ENCODE assay signal across 21 cellular contexts in the genomic region with DNA sequence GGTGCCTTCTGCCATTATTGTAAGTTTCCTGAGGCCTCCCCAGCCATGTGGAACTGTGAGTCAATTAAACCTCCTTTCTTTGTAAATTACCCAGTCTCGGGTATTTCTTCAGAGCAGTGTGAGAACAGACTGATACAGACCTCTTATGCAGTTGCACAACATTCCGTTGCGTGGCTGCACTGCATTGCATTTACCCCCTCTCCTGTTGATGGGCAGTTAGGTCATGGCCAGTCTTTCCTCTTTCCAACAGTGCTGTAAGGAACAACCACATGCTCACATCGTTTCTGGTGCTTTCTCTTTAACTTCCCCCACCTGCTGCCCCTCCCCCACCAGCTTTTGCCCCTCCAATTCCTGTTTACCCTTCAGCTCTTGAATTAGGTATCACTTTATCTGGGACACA. TPM values are rescaled to one million over a fixed set of nuclear protein-coding genes. Genes with fewer than 3 reads are reported as not detected.
DNase-seq lines count a peak whose midpoint lies in the region; ATAC-seq, FAIRE-seq and TF ChIP-seq lines count a peak whose summit lies in the region.
"Had no signal": no experiment of that assay in that cellular context is flagged by ENCODE, and none has a peak within 500 bp of the region (broad histone marks: within the 10 kb centered on the region; RNA-seq: fewer than 3 reads in every experiment).

No MANE protein-coding gene starts in this region.

- H3K79me2 ChIP-seq in H1 (ENCODE audit: control insufficient read depth in 1 of 2, insufficient read depth in 2 of 2, low read length in 2 of 2): no peaks in the 10 kb centered on the region

- no peaks in the 10 kb centered on the region for H4K20me1 ChIP-seq in H1 (replicated peaks in 1 of 2; ENCODE audit: control insufficient read depth in 1 of 2, insufficient read depth in 2 of 2, low read length in 2 of 2)

- TF ChIP-seq EP300 in H1 (IDR thresholded peaks at IDR 0.05; ENCODE audit: borderline replicate concordance in 1 of 2, low read depth in 2 of 2, low read length in 2 of 2): no peak

- POLR2A ChIA-PET in H1 (lab: Charles Lee; ENCODE audit: partially characterized antibody): no interaction called here
- POLR2A ChIA-PET in CD4-positive, alpha-beta memory T cell (lab: Charles Lee; ENCODE audit: partially characterized antibody): no interaction called here

- H3K4me3 ChIP-seq in H1 (ENCODE audit: extremely low read depth in 1 of 4, insufficient read depth in 2 of 4, low read depth in 3 of 4, low read length in 4 of 4) (no peak overlapping the region), lung (no peak overlapping the region), colonic mucosa (no peak overlapping the region)
- no peak overlapping the region for H3K4me3 ChIP-seq in CD4-positive, alpha-beta memory T cell (ENCODE audit: low read length in 2 of 2)
- H3K4me3 ChIP-seq: mucosa of descending colon had no signal

- H3K27me3 Mint-ChIP-seq in CD14-positive monocyte (ENCODE audit: low read depth in 3 of 3): peaks cover 1 to 8% (median 2%) of the 10 kb centered on the region in 3 donors
- H3K27me3 Mint-ChIP-seq in activated CD4-positive, alpha-beta T cell treated with anti-CD3 and anti-CD28 coated beads, Interleukin-2, amount 10 ng/mL, durations not matched to agents 24 days and 14 days: peaks cover 14% of the 10 kb centered on the region
- H3K27me3 Mint-ChIP-seq in CD4-positive, alpha-beta memory T cell: peaks cover 0 to 1% of the 10 kb centered on the region in 2 donors
- H3K27me3 Mint-ChIP-seq: activated CD8-positive, alpha-beta T cell treated with anti-CD3 and anti-CD28 coated beads for 36 hours had no signal

- H3K9ac ChIP-seq in H1 (replicated peaks in 1 of 4; ENCODE audit: extremely low read depth in 1 of 4, low read depth in 3 of 4, low read length in 3 of 4): no peak overlapping the region
- H3K9ac ChIP-seq in colonic mucosa (ENCODE audit: low read depth in 2 of 2, low read length in 2 of 2): no peak overlapping the region

- H2BK15ac ChIP-seq in H1 (ENCODE audit: low read length): no peak overlapping the region

- H3K23me2 ChIP-seq in H1 (ENCODE audit: low read depth, low read length): no peaks in the 10 kb centered on the region

- no peak overlapping the region for H2BK5ac ChIP-seq in H1 (ENCODE audit: low read depth, low read length)

- no peak overlapping the region for H4K91ac ChIP-seq in H1 (replicated peaks; ENCODE audit: insufficient read length, low read length)

- peak overlapping the region in 1 of 2 donors; percentile 53 for H3K4me3 Mint-ChIP-seq in CD14-positive monocyte
- no peak overlapping the region for H3K4me3 Mint-ChIP-seq in activated CD4-positive, alpha-beta T cell treated with anti-CD3 and anti-CD28 coated beads, Interleukin-2, amount 10 ng/mL, durations not matched to agents 24 days and 14 days
- no peak overlapping the region for H3K4me3 Mint-ChIP-seq in stimulated activated effector memory CD8-positive, alpha-beta T cell treated with anti-CD3 and anti-CD28 coated beads, Interleukin-12 subunit alpha, Interleukin-12 subunit beta, amount 100 ng/mL, for 72 hours
- no peak overlapping the region for H3K4me3 Mint-ChIP-seq in CD4-positive, alpha-beta memory T cell
- H3K4me3 Mint-ChIP-seq: activated CD8-positive, alpha-beta T cell treated with anti-CD3 and anti-CD28 coated beads for 36 hours; activated naive CD8-positive, alpha-beta T cell treated with anti-CD3 and anti-CD28 coated beads, Interleukin-2, amount 50 U/mL, for 24 hours; activated T-helper 1 cell treated with anti-CD3 and anti-CD28 coated beads, Interleukin-12 subunit alpha, Interleukin-12 subunit beta, Interleukin-2, Interleukin-4 antibody, amounts not matched to agents 30 ng/mL and 10 ng/mL and 1 ng/mL, durations not matched to agents 14 hours and 24 hours and 36 hours had no signal

- no peak overlapping the region for H3K4ac ChIP-seq in H1 (replicated peaks; ENCODE audit: insufficient read length, low read depth, low read length)

- H2BK120ac ChIP-seq in H1 (replicated peaks; ENCODE audit: low read depth, low read length): no peak overlapping the region

- no peak for TF ChIP-seq RAD21 in H1 (IDR thresholded peaks at IDR 0.05 in 1 of 2, conservative IDR thresholded peaks at IDR 0.05 in 1 of 2; ENCODE audit: low read depth in 2 of 2, low read length in 2 of 2)

- H3K36me3 ChIP-seq in H1 (ENCODE audit: control insufficient read depth in 2 of 4, insufficient read depth in 4 of 4, low read length in 3 of 4): peaks cover 0 to 2% (median 0%) of the 10 kb centered on the region in 4 experiments; a peak in 1 of 8 replicates
- no peaks in the 10 kb centered on the region for H3K36me3 ChIP-seq in lung (ENCODE audit: control insufficient read depth in 2 of 2, insufficient read depth in 2 of 2, low read length in 2 of 2)
- no peaks in the 10 kb centered on the region for H3K36me3 ChIP-seq in CD4-positive, alpha-beta memory T cell (ENCODE audit: insufficient read depth, low read length)
- no peaks in the 10 kb centered on the region for H3K36me3 ChIP-seq in colonic mucosa

- no peak overlapping the region for H3K4me2 ChIP-seq in H1 (ENCODE audit: insufficient read depth in 1 of 2, low read depth in 2 of 2, low read length in 2 of 2)

- no peak for TF ChIP-seq CTCF in CD14-positive monocyte (IDR thresholded peaks at IDR 0.05)
- no peak for TF ChIP-seq CTCF in H1 (IDR thresholded peaks at IDR 0.05; ENCODE audit: control extremely low read depth in 1 of 3, insufficient read depth in 1 of 3, low read depth in 1 of 3, low read length in 3 of 3)
- TF ChIP-seq CTCF in lung (IDR thresholded peaks at IDR 0.05; ENCODE audit: control extremely low read depth, extremely low read depth): no peak
- TF ChIP-seq CTCF in colonic mucosa (IDR thresholded peaks at IDR 0.05): no peak

- no peak overlapping the region for H2AK5ac ChIP-seq in H1 (ENCODE audit: low read depth, low read length)

- intact Hi-C loops in CD14-positive monocyte (cut with micrococcal nuclease): no loop called here
- intact Hi-C loops in activated CD4-positive, alpha-beta T cell treated with anti-CD3 and anti-CD28 coated beads, Interleukin-2, amount 10 ng/mL, durations not matched to agents 24 days and 14 days (cut with micrococcal nuclease): no loop called here
- intact Hi-C loops in CD4-positive, alpha-beta memory T cell (cut with micrococcal nuclease): no loop called here
- intact Hi-C loops in colonic mucosa (cut with DNase I): no loop called here

- peaks cover 0 to 1% (median 0%) of the 10 kb centered on the region in 7 donors for H3K9me3 Mint-ChIP-seq in CD14-positive monocyte
- no peaks in the 10 kb centered on the region for H3K9me3 Mint-ChIP-seq in activated CD4-positive, alpha-beta T cell treated with anti-CD3 and anti-CD28 coated beads, Interleukin-2, amount 10 ng/mL, durations not matched to agents 24 days and 14 days
- H3K9me3 Mint-ChIP-seq in stimulated activated effector memory CD8-positive, alpha-beta T cell treated with anti-CD3 and anti-CD28 coated beads, Interleukin-12 subunit alpha, Interleukin-12 subunit beta, amount 100 ng/mL, for 72 hours: no peaks in the 10 kb centered on the region
- no peaks in the 10 kb centered on the region for H3K9me3 Mint-ChIP-seq in CD4-positive, alpha-beta memory T cell
- H3K9me3 Mint-ChIP-seq: activated CD8-positive, alpha-beta T cell treated with anti-CD3 and anti-CD28 coated beads for 36 hours; activated naive CD8-positive, alpha-beta T cell treated with anti-CD3 and anti-CD28 coated beads, Interleukin-2, amount 50 U/mL, for 24 hours; activated T-helper 1 cell treated with anti-CD3 and anti-CD28 coated beads, Interleukin-12 subunit alpha, Interleukin-12 subunit beta, Interleukin-2, Interleukin-4 antibody, amounts not matched to agents 30 ng/mL and 10 ng/mL and 1 ng/mL, durations not matched to agents 14 hours and 24 hours and 36 hours had no signal

- 91% methylated on average over 3 of the region's 4 CpGs; no CpG with 5 or more reads in 1 of the 2 experiments for WGBS in H1 (ENCODE audit: extremely low coverage in 1 of 2, insufficient coverage in 1 of 2, insufficient read length in 1 of 2, insufficient replicate concordance in 2 of 2, low coverage in 1 of 2, low lambda C conversion rate in 2 of 2, missing lambda C conversion rate in 1 of 2), 2 experiments
- 21 to 31% methylated on average over 4 of the region's 4 CpGs for WGBS in lung, 2 donors

- ATAC-seq in lung (ENCODE audit: insufficient read depth, low FRiP score): peak; percentile 58
- no peak for ATAC-seq in stimulated activated effector memory CD8-positive, alpha-beta T cell treated with anti-CD3 and anti-CD28 coated beads, Interleukin-12 subunit alpha, Interleukin-12 subunit beta, amount 100 ng/mL, for 72 hours
- ATAC-seq: activated CD8-positive, alpha-beta T cell treated with anti-CD3 and anti-CD28 coated beads for 36 hours; activated naive CD8-positive, alpha-beta T cell treated with anti-CD3 and anti-CD28 coated beads, Interleukin-2, amount 50 U/mL, for 24 hours; foreskin keratinocyte; mucosa of descending colon; right cardiac atrium had no signal

- DNase-seq in CD14-positive monocyte (ENCODE audit: low spot score): peak; percentile 81
- peak; percentile 97 for DNase-seq in MV-4-11 (lab: John Stamatoyannopoulos, UW)
- no peak for DNase-seq in H1 (ENCODE audit: low read depth in 1 of 2, low spot score in 2 of 2)
- DNase-seq in lung (ENCODE audit: low spot score): peak; percentile 68
- no peak for DNase-seq in activated CD4-positive, alpha-beta T cell treated with anti-CD3 and anti-CD28 coated beads, Interleukin-2, amount 10 ng/mL, durations not matched to agents 24 days and 14 days
- no peak for DNase-seq in stimulated activated effector memory CD8-positive, alpha-beta T cell treated with anti-CD3 and anti-CD28 coated beads, Interleukin-12 subunit alpha, Interleukin-12 subunit beta, amount 100 ng/mL, for 72 hours (ENCODE audit: low spot score in 2 of 2)
- DNase-seq in CD4-positive, alpha-beta memory T cell: no peak
- no peak for DNase-seq in colonic mucosa
- DNase-seq: activated CD8-positive, alpha-beta T cell treated with anti-CD3 and anti-CD28 coated beads for 36 hours; activated naive CD8-positive, alpha-beta T cell treated with anti-CD3 and anti-CD28 coated beads, Interleukin-2, amount 50 U/mL, for 24 hours; foreskin keratinocyte; KG1; left cardiac atrium; mucosa of descending colon; NCI-H1417; NCI-H748 treated with DMSO at 0.1 percent for 48 hours; nucleus accumbens; right cardiac atrium; SW 1271 had no signal

- no peak overlapping the region for H2BK12ac ChIP-seq in H1 (ENCODE audit: low read depth, low read length)

- H3K14ac ChIP-seq in H1 (ENCODE audit: insufficient read length): no peak overlapping the region

- FAIRE-seq in H1 (lab: Jason Lieb, UNC): no peak
- FAIRE-seq: H54 had no signal

- no peak overlapping the region for H4K5ac ChIP-seq in H1 (ENCODE audit: insufficient read length, low read depth, low read length)

- H3K4me1 Mint-ChIP-seq in CD14-positive monocyte: peaks cover 25% of the 10 kb centered on the region
- no peaks in the 10 kb centered on the region for H3K4me1 Mint-ChIP-seq in activated CD4-positive, alpha-beta T cell treated with anti-CD3 and anti-CD28 coated beads, Interleukin-2, amount 10 ng/mL, durations not matched to agents 24 days and 14 days
- no peaks in the 10 kb centered on the region for H3K4me1 Mint-ChIP-seq in stimulated activated effector memory CD8-positive, alpha-beta T cell treated with anti-CD3 and anti-CD28 coated beads, Interleukin-12 subunit alpha, Interleukin-12 subunit beta, amount 100 ng/mL, for 72 hours
- H3K4me1 Mint-ChIP-seq in CD4-positive, alpha-beta memory T cell: no peaks in the 10 kb centered on the region
- H3K4me1 Mint-ChIP-seq: activated naive CD8-positive, alpha-beta T cell treated with anti-CD3 and anti-CD28 coated beads, Interleukin-2, amount 50 U/mL, for 24 hours had no signal

- no peak overlapping the region for H2BK20ac ChIP-seq in H1 (ENCODE audit: low read length)

- no peaks in the 10 kb centered on the region for H3K79me1 ChIP-seq in H1 (ENCODE audit: low read depth, low read length)

- peaks cover 0 to 3% (median 0%) of the 10 kb centered on the region in 4 experiments; a peak in 2 of 7 replicates for H3K27me3 ChIP-seq in H1 (replicated peaks in 1 of 4; ENCODE audit: control insufficient read depth in 3 of 4, extremely low read depth in 1 of 4, insufficient read depth in 3 of 4, low read length in 3 of 4)
- H3K27me3 ChIP-seq in lung (ENCODE audit: control insufficient read depth, insufficient read depth): no peaks in the 10 kb centered on the region
- H3K27me3 ChIP-seq in CD4-positive, alpha-beta memory T cell (ENCODE audit: insufficient read depth, low read length): no peaks in the 10 kb centered on the region
- H3K27me3 ChIP-seq in colonic mucosa: no peaks in the 10 kb centered on the region

- no peak overlapping the region for H3K18ac ChIP-seq in H1 (ENCODE audit: extremely low read depth, low read length)

- no peak for TF ChIP-seq POLR2A in H1 (IDR thresholded peaks at IDR 0.05; ENCODE audit: control extremely low read depth in 1 of 2, low read depth in 2 of 2, low read length in 2 of 2)

- no peaks in the 10 kb centered on the region for H3K36me3 Mint-ChIP-seq in CD14-positive monocyte
- H3K36me3 Mint-ChIP-seq in activated CD4-positive, alpha-beta T cell treated with anti-CD3 and anti-CD28 coated beads, Interleukin-2, amount 10 ng/mL, durations not matched to agents 24 days and 14 days (ENCODE audit: low read depth): no peaks in the 10 kb centered on the region
- no peaks in the 10 kb centered on the region for H3K36me3 Mint-ChIP-seq in stimulated activated effector memory CD8-positive, alpha-beta T cell treated with anti-CD3 and anti-CD28 coated beads, Interleukin-12 subunit alpha, Interleukin-12 subunit beta, amount 100 ng/mL, for 72 hours
- H3K36me3 Mint-ChIP-seq in CD4-positive, alpha-beta memory T cell: no peaks in the 10 kb centered on the region

- H3K9me3 ChIP-seq in H1 (ENCODE audit: insufficient read depth in 2 of 2, low read depth in 1 of 2, low read length in 1 of 2) (peaks cover 3 to 4% of the 10 kb centered on the region in 2 experiments; a peak in 2 of 4 replicates), lung (ENCODE audit: control insufficient read depth in 2 of 2, insufficient read depth in 1 of 2, low read length in 1 of 2) (no peaks in the 10 kb centered on the region), colonic mucosa (no peaks in the 10 kb centered on the region)
- no peaks in the 10 kb centered on the region for H3K9me3 ChIP-seq in CD4-positive, alpha-beta memory T cell (ENCODE audit: control insufficient read depth in 1 of 2, low read length in 2 of 2)
- H3K9me3 ChIP-seq: mucosa of descending colon had no signal

- no peak overlapping the region for H2AFZ ChIP-seq in H1 (ENCODE audit: low read length)

- H3K4me1 ChIP-seq in H1 (replicated peaks in 1 of 4; ENCODE audit: control insufficient read depth in 3 of 4, insufficient read depth in 4 of 4, low read length in 3 of 4) (no peaks in the 10 kb centered on the region), lung (ENCODE audit: control insufficient read depth in 2 of 2, insufficient read depth in 2 of 2, low read length in 2 of 2) (peaks cover 0 to 1% of the 10 kb centered on the region in 2 donors), colonic mucosa (no peaks in the 10 kb centered on the region)
- no peaks in the 10 kb centered on the region for H3K4me1 ChIP-seq in CD4-positive, alpha-beta memory T cell (ENCODE audit: insufficient read depth, low read length)
- H3K4me1 ChIP-seq: foreskin keratinocyte had no signal

- H3K27ac ChIP-seq in H1 (ENCODE audit: low read depth, low read length): no peak overlapping the region
- peak overlapping the region in 1 of 2 donors; percentile 45 for H3K27ac ChIP-seq in lung (ENCODE audit: low read depth in 1 of 2, low read length in 1 of 2)
- H3K27ac ChIP-seq in CD4-positive, alpha-beta memory T cell (ENCODE audit: low read depth, low read length): no peak overlapping the region
- H3K27ac ChIP-seq in colonic mucosa: no peak overlapping the region
- H3K27ac ChIP-seq: foreskin keratinocyte had no signal

- H3K23ac ChIP-seq in H1 (ENCODE audit: insufficient read length): no peak overlapping the region

- H4K8ac ChIP-seq in H1 (ENCODE audit: extremely low read depth, insufficient read depth, low read length): no peak overlapping the region

- H3K27ac Mint-ChIP-seq in CD14-positive monocyte: peak overlapping the region; percentile 63 to 88 (median 82)
- H3K27ac Mint-ChIP-seq in activated CD4-positive, alpha-beta T cell treated with anti-CD3 and anti-CD28 coated beads, Interleukin-2, amount 10 ng/mL, durations not matched to agents 24 days and 14 days: no peak overlapping the region
- H3K27ac Mint-ChIP-seq in stimulated activated effector memory CD8-positive, alpha-beta T cell treated with anti-CD3 and anti-CD28 coated beads, Interleukin-12 subunit alpha, Interleukin-12 subunit beta, amount 100 ng/mL, for 72 hours: no peak overlapping the region
- H3K27ac Mint-ChIP-seq in CD4-positive, alpha-beta memory T cell: no peak overlapping the region
- H3K27ac Mint-ChIP-seq: activated CD8-positive, alpha-beta T cell treated with anti-CD3 and anti-CD28 coated beads for 36 hours; activated naive CD8-positive, alpha-beta T cell treated with anti-CD3 and anti-CD28 coated beads, Interleukin-2, amount 50 U/mL, for 24 hours; activated T-helper 1 cell treated with anti-CD3 and anti-CD28 coated beads, Interleukin-12 subunit alpha, Interleukin-12 subunit beta, Interleukin-2, Interleukin-4 antibody, amounts not matched to agents 30 ng/mL and 10 ng/mL and 1 ng/mL, durations not matched to agents 14 hours and 24 hours and 36 hours had no signal

- no peak overlapping the region for H3K56ac ChIP-seq in H1 (replicated peaks; ENCODE audit: insufficient read length, low read depth, low read length)

- CTCF ChIA-PET in H1 (lab: Charles Lee; ENCODE audit: partially characterized antibody): interaction anchor here (1.3 to 4.6 kb wide), 4 partner anchors 10 to 78 kb away, joined by 4 to 22 read pairs (median 9); no protein-coding TSS in a partner anchor
- CTCF ChIA-PET in CD4-positive, alpha-beta memory T cell (lab: Charles Lee; ENCODE audit: partially characterized antibody): interaction anchor here (0.9 to 4.3 kb wide), 2 partner anchors 10 to 77 kb away, joined by 3 to 20 read pairs; no protein-coding TSS in a partner anchor

RNA-seq across cellular contexts. Expression of a gene that starts 43.5 kb away (rescaled TPM):
- polyA plus RNA-seq in CD14-positive monocyte (1 to 10 TPM; 5.6 to 6.1 TPM), H1 (2011; rRNA removed) (19.7 and 22.1 TPM in 2 replicates), lung (10 to 100 TPM; 10.8 to 12.4 TPM)
- total RNA-seq in H1 (2021; fragmentation: NEBNext Ultra II Directional; extraction: Animal tissue kit (Norgen Biotek cat#: 25700)): 15.8 and 16.9 TPM in 2 replicates
- polyA plus RNA-seq in H1 (2011; cell fraction: cytosol; rRNA removed): 22.5 TPM
- 17.7 TPM for polyA plus RNA-seq in H1 (2011; cell fraction: nucleus; rRNA removed)
- 11.9 to 16.0 TPM (median 14.9 TPM) in 4 replicates for polyA plus RNA-seq in H1 (2012, experiment 1 of 2)
- polyA plus RNA-seq in H1 (2012, experiment 2 of 2): 19.9 TPM
- 12.0 TPM for polyA plus RNA-seq in H1 (2013, experiment 1 of 2)
- polyA plus RNA-seq in H1 (2013, experiment 2 of 2): 11.1 TPM
- polyA minus RNA-seq in H1 (2011; rRNA and poly(A)+ RNA removed): 14.9 and 21.8 TPM in 2 replicates
- polyA minus RNA-seq in H1 (2011; cell fraction: cytosol; rRNA and poly(A)+ RNA removed): 10.3 TPM
- 30.3 TPM for polyA minus RNA-seq in H1 (2011; cell fraction: nucleus; rRNA and poly(A)+ RNA removed)
- total RNA-seq in lung (10 to 100 TPM; 14.2 to 15.4 TPM), colonic mucosa (10 to 100 TPM; 15.3 to 23.8 TPM)
- 14.4 and 15.3 TPM in 2 replicates for total RNA-seq in activated CD4-positive, alpha-beta T cell treated with anti-CD3 and anti-CD28 coated beads, Interleukin-2, amount 10 ng/mL, durations not matched to agents 24 days and 14 days
- 10 to 100 TPM; 17.1 to 18.9 TPM for total RNA-seq in CD4-positive, alpha-beta memory T cell
- 10 to 100 TPM in 1 of 2 donors, 1 to 10 TPM in 1; 9.3 to 16.8 TPM for polyA plus RNA-seq in CD4-positive, alpha-beta memory T cell

Comparison
In these comparisons a context has a peak if more than half of its experiments do, and no peak if none do; other contexts are left out.
1. DNase-seq: peak in CD14-positive monocyte (single experiment), MV-4-11 (single experiment) and lung (single experiment); none in H1 (0 of 2), activated CD4-positive, alpha-beta T cell treated with anti-CD3 and anti-CD28 coated beads, Interleukin-2, amount 10 ng/mL, durations not matched to agents 24 days and 14 days (single experiment), stimulated activated effector memory CD8-positive, alpha-beta T cell treated with anti-CD3 and anti-CD28 coated beads, Interleukin-12 subunit alpha, Interleukin-12 subunit beta, amount 100 ng/mL, for 72 hours (0 of 2), CD4-positive, alpha-beta memory T cell (0 of 5) and colonic mucosa (single experiment).
2. H3K27ac Mint-ChIP-seq: peak in CD14-positive monocyte (7 of 7); none in activated CD4-positive, alpha-beta T cell treated with anti-CD3 and anti-CD28 coated beads, Interleukin-2, amount 10 ng/mL, durations not matched to agents 24 days and 14 days (single experiment), stimulated activated effector memory CD8-positive, alpha-beta T cell treated with anti-CD3 and anti-CD28 coated beads, Interleukin-12 subunit alpha, Interleukin-12 subunit beta, amount 100 ng/mL, for 72 hours (single experiment) and CD4-positive, alpha-beta memory T cell (0 of 7).